ENCODE assay signal across 10 cellular contexts in the genomic region with DNA sequence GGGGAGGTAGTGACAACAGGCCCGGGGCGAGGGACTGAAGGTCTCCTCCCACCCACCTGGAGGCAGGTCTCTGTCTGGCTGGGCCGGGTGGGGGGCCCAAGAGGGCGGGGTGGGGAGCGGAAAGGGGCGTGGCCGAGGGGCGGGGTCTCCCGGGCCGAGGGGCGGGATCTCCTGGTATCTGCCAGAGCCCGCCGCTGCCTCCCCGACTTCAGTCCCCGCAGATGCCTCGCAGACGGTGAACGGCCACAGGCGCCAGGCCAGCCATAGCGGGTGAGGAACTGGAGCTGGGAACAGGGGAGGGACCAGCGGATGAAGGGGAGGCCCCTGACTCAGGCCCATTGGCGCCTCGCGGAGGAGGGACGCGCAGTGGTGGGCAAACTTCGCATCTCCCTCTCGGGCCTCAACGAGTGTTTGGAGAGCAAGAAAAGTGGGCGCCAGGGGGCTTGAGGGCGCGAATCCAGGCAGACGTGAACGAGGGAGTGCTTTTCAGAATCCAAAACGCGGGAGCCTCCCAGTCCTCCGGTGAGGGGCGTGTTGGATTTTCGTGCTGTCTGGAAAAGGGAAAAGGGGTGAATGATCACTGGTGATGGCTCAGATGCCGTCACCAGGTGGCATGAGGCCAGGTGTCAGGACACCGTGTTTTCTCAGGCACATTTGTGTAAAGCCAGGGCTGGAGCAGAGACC. TPM values are rescaled to one million over a fixed set of nuclear protein-coding genes. Genes with fewer than 3 reads are reported as not detected.
DNase-seq lines count a peak whose midpoint lies in the region; ATAC-seq, FAIRE-seq and TF ChIP-seq lines count a peak whose summit lies in the region.
"Had no signal": no experiment of that assay in that cellular context is flagged by ENCODE, and none has a peak within 500 bp of the region (broad histone marks: within the 10 kb centered on the region; RNA-seq: fewer than 3 reads in every experiment).

A gene with protein sequence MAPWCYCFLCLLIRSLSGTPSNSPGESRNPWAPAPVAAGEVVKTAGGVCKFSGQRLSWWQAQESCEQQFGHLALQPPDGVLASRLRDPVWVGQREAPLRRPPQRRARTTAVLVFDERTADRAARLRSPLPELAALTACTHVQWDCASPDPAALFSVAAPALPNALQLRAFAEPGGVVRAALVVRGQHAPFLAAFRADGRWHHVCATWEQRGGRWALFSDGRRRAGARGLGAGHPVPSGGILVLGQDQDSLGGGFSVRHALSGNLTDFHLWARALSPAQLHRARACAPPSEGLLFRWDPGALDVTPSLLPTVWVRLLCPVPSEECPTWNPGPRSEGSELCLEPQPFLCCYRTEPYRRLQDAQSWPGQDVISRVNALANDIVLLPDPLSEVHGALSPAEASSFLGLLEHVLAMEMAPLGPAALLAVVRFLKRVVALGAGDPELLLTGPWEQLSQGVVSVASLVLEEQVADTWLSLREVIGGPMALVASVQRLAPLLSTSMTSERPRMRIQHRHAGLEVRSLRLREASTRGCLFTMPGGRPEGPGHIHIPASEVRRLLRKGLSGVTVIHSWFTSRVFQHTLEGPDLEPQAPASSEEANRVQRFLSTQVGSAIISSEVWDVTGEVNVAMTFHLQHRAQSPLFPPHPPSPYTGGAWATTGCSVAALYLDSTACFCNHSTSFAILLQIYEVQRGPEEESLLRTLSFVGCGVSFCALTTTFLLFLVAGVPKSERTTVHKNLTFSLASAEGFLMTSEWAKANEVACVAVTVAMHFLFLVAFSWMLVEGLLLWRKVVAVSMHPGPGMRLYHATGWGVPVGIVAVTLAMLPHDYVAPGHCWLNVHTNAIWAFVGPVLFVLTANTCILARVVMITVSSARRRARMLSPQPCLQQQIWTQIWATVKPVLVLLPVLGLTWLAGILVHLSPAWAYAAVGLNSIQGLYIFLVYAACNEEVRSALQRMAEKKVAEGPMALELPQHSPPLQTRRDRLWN (plus strand): TSS at position 211 of the 684 bp plus-strand sequence. CDS start 1,216 bp downstream, outside the sequence.

- peaks cover 10% of the 10 kb centered on the region for H3K27me3 ChIP-seq in adrenal gland

- no peak for TF ChIP-seq CTCF in adrenal gland (IDR thresholded peaks at IDR 0.05)

- H3K9me3 ChIP-seq in adrenal gland (replicated peaks in 1 of 3): no peaks in the 10 kb centered on the region

- H3K27ac ChIP-seq in adrenal gland: no peak within 1 kb of the TSS

- no peak for TF ChIP-seq POLR2A in GM12892 (IDR thresholded peaks at IDR 0.05; ENCODE audit: low read depth, low read length)
- TF ChIP-seq POLR2A in adrenal gland (IDR thresholded peaks at IDR 0.05): no peak

- H3K4me3 ChIP-seq in adrenal gland: no peak within 1 kb of the TSS

- intact Hi-C loops in adrenal gland (cut with DNase I): no loop called here

- H3K36me3 ChIP-seq in adrenal gland (replicated peaks in 1 of 2): no peaks in the 10 kb centered on the region

- FAIRE-seq in GM12892 (lab: Jason Lieb, UNC): no peak
- FAIRE-seq: colon had no signal

- WGBS in adrenal gland, 4 donors: 18 to 41% (median 29%) methylated on average over 20 to 41 of the region's 41 CpGs

- no peak for ATAC-seq in HG03520 (IDR thresholded peaks at IDR 0.05; ENCODE audit: unreplicated experiment)
- no peak for ATAC-seq in GM18870 (IDR thresholded peaks at IDR 0.05; ENCODE audit: unreplicated experiment)

- H3K4me1 ChIP-seq in adrenal gland (replicated peaks in 1 of 2): peaks cover 17% of the 10 kb centered on the region in 2 donors

- DNase-seq in 8988T (peak; percentile 49), GM12892 (ENCODE audit: insufficient read length) (peak; percentile 46), adrenal gland (peak in 4 of 7 donors; percentile 29 to 67 (median 44)), iris pigment epithelial cell (ENCODE audit: low read depth) (peak; percentile 8), cerebellar cortex (ENCODE audit: low spot score) (no peak), DMS79 (lab: John Stamatoyannopoulos, UW) (no peak)
- DNase-seq: SW 1271 had no signal

RNA-seq across cellular contexts. Expression of the gene that starts here (rescaled TPM):
- 0.15 TPM for polyA plus RNA-seq in GM12892 (2012; ENCODE audit: missing spikeins)
- 1 to 10 TPM in 1 of 8 donors, under 1 TPM in 4, not detected in 3; 0.29 to 4.4 (median 0.39) TPM for total RNA-seq in adrenal gland
- 1 to 10 TPM in 1 of 3 donors, under 1 TPM in 2; 0.16 to 1.0 (median 0.53) TPM for polyA plus RNA-seq in adrenal gland

Comparison
In these comparisons a context has a peak if more than half of its experiments do, and no peak if none do; other contexts are left out.
1. DNase-seq: peak in 8988T (single experiment), GM12892 (single experiment), adrenal gland (4 of 7) and iris pigment epithelial cell (single experiment); none in cerebellar cortex (single experiment) and DMS79 (single experiment).